In the genomic region with DNA sequence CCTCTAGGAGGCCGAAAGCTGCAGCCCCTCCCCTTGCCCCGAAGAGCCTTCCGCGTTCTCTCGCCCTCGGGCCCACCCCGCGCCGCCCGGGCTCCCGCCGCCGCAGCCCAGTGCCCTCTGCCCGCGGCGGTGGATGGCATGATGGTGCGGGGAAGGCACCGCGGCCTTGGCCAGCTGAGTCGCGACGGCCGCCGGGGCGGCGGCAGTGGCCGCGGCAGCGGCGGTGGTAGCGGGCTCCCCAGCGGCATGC, we compare ENCODE assay signal across 8 cellular contexts. TPM values are rescaled to one million over a fixed set of nuclear protein-coding genes. Genes with fewer than 3 reads are reported as not detected.
DNase-seq lines count a peak whose midpoint lies in the region; ATAC-seq, FAIRE-seq and TF ChIP-seq lines count a peak whose summit lies in the region.

No MANE protein-coding gene starts in this region.

- ATAC-seq in T-helper 17 cell = no peak
- no peak for ATAC-seq in GM19023 (IDR thresholded peaks at IDR 0.05; ENCODE audit: unreplicated experiment)
- no peak for ATAC-seq in GM18520 (IDR thresholded peaks at IDR 0.05; ENCODE audit: unreplicated experiment)

- no peak for FAIRE-seq in D721Med (lab: Jason Lieb, UNC)

- H3K4me1 Mint-ChIP-seq in T-helper 17 cell (peaks cover 33% of the 10 kb centered on the region), progenitor cell of endocrine pancreas (ENCODE audit: low read depth) (peaks cover 8% of the 10 kb centered on the region)

- no peaks in the 10 kb centered on the region for H3K9me3 ChIP-seq in T-helper 17 cell (ENCODE audit: control insufficient read depth, low read length, poor library complexity, severe bottlenecking)

- H3K27me3 Mint-ChIP-seq in T-helper 17 cell (no peaks in the 10 kb centered on the region), progenitor cell of endocrine pancreas (no peaks in the 10 kb centered on the region)

- H3K4me3 ChIP-seq in GM06990 (replicated peaks; ENCODE audit: low read depth, low read length) = peak overlapping the region; percentile 69

- no peaks in the 10 kb centered on the region for H3K27me3 ChIP-seq in GM06990 (replicated peaks; ENCODE audit: control insufficient read depth, insufficient read depth, low read length)

- H3K36me3 Mint-ChIP-seq in T-helper 17 cell (ENCODE audit: low read depth) (no peaks in the 10 kb centered on the region), progenitor cell of endocrine pancreas (ENCODE audit: insufficient read depth) (peaks cover 8% of the 10 kb centered on the region)

- DNase-seq in GM06990 (ENCODE audit: extremely low read depth, insufficient read length) (no peak), T-helper 17 cell (no peak), germinal center (ENCODE audit: low spot score) (peak; percentile 62), progenitor cell of endocrine pancreas (ENCODE audit: low spot score, unreplicated experiment) (no peak), D721Med (ENCODE audit: insufficient read length, low spot score) (no peak)
- no peak for DNase-seq in stimulated activated CD4-positive, alpha-beta T cell treated with anti-CD3 and anti-CD28 coated beads, Interleukin-1b, Interleukin-23, amount 100 ng/mL, for 48 hours

- H3K36me3 ChIP-seq in GM06990 (ENCODE audit: control insufficient read depth, insufficient read depth, low read length) = peaks cover 4% of the 10 kb centered on the region; the same call in 1 of the 2 replicates

- peak overlapping the region; percentile 96 for H3K4me3 Mint-ChIP-seq in T-helper 17 cell
- peak overlapping the region; percentile 66 for H3K4me3 Mint-ChIP-seq in progenitor cell of endocrine pancreas (ENCODE audit: low read depth)

- H3K27ac Mint-ChIP-seq in T-helper 17 cell (peak overlapping the region; percentile 96), progenitor cell of endocrine pancreas (no peak overlapping the region)

- TF ChIP-seq CTCF in GM06990 (IDR thresholded peaks at IDR 0.05; ENCODE audit: insufficient read depth, low read length, poor library complexity, severe bottlenecking) (no peak), progenitor cell of endocrine pancreas (IDR thresholded peaks at IDR 0.05; ENCODE audit: unreplicated experiment) (no peak), D721Med (IDR thresholded peaks at IDR 0.05; ENCODE audit: insufficient read depth, missing control alignments) (no peak)

- no peaks in the 10 kb centered on the region for H3K9me3 Mint-ChIP-seq in progenitor cell of endocrine pancreas (ENCODE audit: low read depth)

RNA-seq across cellular contexts. Expression of a gene that starts 1.2 kb away (rescaled TPM):
- total RNA-seq in T-helper 17 cell (10 to 100 TPM; 17.5 to 17.6 TPM), progenitor cell of endocrine pancreas (14.9 and 15.7 TPM in 2 replicates)

RNA-seq across cellular contexts. Expression of a gene that starts 12.3 kb away (rescaled TPM):
- total RNA-seq in T-helper 17 cell = 10 to 100 TPM; 14.3 to 14.4 TPM
- total RNA-seq in progenitor cell of endocrine pancreas = 39.2 and 42.6 TPM in 2 replicates
